ENCODE assay signal across 8 cellular contexts in the genomic region with DNA sequence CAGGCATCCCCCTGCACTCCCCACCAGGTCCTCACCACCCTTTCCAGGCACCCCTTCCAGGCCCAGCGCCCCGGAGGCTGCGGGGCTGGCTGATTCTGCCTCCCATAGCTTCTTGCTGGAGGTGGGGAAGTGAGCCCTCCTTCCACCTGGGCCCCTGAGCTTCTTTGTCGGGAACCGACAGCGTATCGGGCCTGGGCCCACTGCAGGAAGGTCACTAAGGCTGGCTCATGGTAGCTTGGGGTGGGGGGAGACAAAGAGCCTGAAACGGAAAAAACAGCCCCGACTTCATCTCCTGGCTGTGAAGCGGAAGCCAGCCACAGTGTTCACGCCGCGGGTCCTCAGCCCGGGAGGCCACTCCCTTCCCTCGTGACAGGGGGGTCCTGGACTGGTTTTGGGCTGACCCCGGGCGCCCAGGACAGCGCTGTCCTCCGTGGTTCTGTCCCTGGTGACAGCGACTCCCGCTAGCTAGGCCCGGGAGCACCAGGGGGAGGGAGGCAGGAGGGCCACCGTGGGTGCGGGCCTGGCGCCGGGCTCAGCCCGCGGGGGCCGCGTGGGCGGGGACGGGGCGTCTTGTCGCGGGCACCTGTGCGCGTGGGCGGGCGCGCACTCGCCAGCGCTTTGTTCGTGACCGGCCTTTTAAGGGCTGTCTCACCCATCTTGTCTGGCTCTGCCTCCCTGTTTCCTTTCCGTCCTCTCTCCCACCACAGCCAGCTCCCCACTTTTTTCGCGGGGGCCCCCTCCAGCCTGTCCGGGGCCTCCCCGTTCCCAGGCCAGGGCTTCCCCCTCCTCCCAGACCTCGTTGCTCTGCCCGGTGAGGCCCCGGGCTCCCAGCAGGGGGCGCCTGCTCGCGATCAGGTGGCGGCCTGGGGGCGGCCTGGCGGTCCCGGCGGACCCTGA.
A peak's percentile ranks its signal among the peaks of the same experiment; 100 is the strongest.
DNase-seq lines count a peak whose midpoint lies in the region; ATAC-seq and TF ChIP-seq lines count a peak whose summit lies in the region.

No MANE protein-coding gene starts in this region.

- intact Hi-C loops in left colon (cut with DNase I, micrococcal nuclease) = no loop called here

- DNase-seq in 8988T (peak; percentile 90), cardiac fibroblast (ENCODE audit: low read depth in 2 of 2) (peak in 1 of 2 donors; percentile 14), left colon (peak in 1 of 2 donors; percentile 65), mesenteric fat pad (ENCODE audit: low spot score) (no peak), glomerular visceral epithelial cell (ENCODE audit: extremely low spot score) (no peak)
- DNase-seq in activated CD4-positive, CD25-positive, alpha-beta regulatory T cell treated with anti-CD3 and anti-CD28 coated beads, Interleukin-2, amount 50 U/mL, for 16 hours (ENCODE audit: low read depth, low spot score) = peak; percentile 44
- DNase-seq in stimulated activated CD4-positive, alpha-beta T cell treated with anti-CD3 and anti-CD28 coated beads, Interleukin-4, amount 100 ng/mL, for 1 hour = peak; percentile 80

- TF ChIP-seq CTCF in cardiac fibroblast (IDR thresholded peaks at IDR 0.05; ENCODE audit: low read depth, low read length) = peak; percentile 18

- ATAC-seq in GM21526 (IDR thresholded peaks at IDR 0.05; ENCODE audit: low FRiP score, unreplicated experiment) (peak; percentile 37), left colon (peak; percentile 44)

- H3K4me3 ChIP-seq in cardiac fibroblast (replicated peaks in 1 of 2; ENCODE audit: low read depth in 2 of 2, low read length in 2 of 2) = no peak overlapping the region

Comparison
In these comparisons a context has a peak if more than half of its experiments do, and no peak if none do; other contexts are left out.
1. DNase-seq: peak in 8988T (single experiment), activated CD4-positive, CD25-positive, alpha-beta regulatory T cell treated with anti-CD3 and anti-CD28 coated beads, Interleukin-2, amount 50 U/mL, for 16 hours (single experiment) and stimulated activated CD4-positive, alpha-beta T cell treated with anti-CD3 and anti-CD28 coated beads, Interleukin-4, amount 100 ng/mL, for 1 hour (single experiment); none in mesenteric fat pad (single experiment) and glomerular visceral epithelial cell (single experiment).